ENCODE assay signal across 1 cellular context in the genomic region with DNA sequence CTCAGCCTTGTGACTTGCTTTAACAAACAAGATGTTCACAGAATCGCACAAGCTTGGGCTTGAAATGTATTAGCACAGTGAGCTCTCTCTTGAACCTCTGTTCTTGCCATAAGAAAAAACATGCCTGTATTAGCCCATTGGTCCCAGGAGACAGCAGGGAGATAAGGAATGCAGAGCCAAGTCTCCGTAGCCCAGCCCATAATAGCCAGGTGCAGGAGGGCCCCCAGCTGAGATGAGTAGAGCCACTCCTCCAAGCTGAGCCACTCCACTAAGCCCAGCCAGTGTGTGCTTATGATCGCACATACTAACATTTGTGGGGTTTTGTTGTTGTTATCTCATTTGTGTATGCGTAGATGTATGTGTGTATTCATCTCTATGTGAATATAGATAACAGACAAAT.
TF ChIP-seq lines count a peak whose summit lies in the region.

No MANE protein-coding gene starts in this region.

TF ChIP-seq in GM23338, 12 proteins besides CTCF, POLR2A, EP300 and RAD21 (continued from another document):
- TF ChIP-seq, protein P1, sequence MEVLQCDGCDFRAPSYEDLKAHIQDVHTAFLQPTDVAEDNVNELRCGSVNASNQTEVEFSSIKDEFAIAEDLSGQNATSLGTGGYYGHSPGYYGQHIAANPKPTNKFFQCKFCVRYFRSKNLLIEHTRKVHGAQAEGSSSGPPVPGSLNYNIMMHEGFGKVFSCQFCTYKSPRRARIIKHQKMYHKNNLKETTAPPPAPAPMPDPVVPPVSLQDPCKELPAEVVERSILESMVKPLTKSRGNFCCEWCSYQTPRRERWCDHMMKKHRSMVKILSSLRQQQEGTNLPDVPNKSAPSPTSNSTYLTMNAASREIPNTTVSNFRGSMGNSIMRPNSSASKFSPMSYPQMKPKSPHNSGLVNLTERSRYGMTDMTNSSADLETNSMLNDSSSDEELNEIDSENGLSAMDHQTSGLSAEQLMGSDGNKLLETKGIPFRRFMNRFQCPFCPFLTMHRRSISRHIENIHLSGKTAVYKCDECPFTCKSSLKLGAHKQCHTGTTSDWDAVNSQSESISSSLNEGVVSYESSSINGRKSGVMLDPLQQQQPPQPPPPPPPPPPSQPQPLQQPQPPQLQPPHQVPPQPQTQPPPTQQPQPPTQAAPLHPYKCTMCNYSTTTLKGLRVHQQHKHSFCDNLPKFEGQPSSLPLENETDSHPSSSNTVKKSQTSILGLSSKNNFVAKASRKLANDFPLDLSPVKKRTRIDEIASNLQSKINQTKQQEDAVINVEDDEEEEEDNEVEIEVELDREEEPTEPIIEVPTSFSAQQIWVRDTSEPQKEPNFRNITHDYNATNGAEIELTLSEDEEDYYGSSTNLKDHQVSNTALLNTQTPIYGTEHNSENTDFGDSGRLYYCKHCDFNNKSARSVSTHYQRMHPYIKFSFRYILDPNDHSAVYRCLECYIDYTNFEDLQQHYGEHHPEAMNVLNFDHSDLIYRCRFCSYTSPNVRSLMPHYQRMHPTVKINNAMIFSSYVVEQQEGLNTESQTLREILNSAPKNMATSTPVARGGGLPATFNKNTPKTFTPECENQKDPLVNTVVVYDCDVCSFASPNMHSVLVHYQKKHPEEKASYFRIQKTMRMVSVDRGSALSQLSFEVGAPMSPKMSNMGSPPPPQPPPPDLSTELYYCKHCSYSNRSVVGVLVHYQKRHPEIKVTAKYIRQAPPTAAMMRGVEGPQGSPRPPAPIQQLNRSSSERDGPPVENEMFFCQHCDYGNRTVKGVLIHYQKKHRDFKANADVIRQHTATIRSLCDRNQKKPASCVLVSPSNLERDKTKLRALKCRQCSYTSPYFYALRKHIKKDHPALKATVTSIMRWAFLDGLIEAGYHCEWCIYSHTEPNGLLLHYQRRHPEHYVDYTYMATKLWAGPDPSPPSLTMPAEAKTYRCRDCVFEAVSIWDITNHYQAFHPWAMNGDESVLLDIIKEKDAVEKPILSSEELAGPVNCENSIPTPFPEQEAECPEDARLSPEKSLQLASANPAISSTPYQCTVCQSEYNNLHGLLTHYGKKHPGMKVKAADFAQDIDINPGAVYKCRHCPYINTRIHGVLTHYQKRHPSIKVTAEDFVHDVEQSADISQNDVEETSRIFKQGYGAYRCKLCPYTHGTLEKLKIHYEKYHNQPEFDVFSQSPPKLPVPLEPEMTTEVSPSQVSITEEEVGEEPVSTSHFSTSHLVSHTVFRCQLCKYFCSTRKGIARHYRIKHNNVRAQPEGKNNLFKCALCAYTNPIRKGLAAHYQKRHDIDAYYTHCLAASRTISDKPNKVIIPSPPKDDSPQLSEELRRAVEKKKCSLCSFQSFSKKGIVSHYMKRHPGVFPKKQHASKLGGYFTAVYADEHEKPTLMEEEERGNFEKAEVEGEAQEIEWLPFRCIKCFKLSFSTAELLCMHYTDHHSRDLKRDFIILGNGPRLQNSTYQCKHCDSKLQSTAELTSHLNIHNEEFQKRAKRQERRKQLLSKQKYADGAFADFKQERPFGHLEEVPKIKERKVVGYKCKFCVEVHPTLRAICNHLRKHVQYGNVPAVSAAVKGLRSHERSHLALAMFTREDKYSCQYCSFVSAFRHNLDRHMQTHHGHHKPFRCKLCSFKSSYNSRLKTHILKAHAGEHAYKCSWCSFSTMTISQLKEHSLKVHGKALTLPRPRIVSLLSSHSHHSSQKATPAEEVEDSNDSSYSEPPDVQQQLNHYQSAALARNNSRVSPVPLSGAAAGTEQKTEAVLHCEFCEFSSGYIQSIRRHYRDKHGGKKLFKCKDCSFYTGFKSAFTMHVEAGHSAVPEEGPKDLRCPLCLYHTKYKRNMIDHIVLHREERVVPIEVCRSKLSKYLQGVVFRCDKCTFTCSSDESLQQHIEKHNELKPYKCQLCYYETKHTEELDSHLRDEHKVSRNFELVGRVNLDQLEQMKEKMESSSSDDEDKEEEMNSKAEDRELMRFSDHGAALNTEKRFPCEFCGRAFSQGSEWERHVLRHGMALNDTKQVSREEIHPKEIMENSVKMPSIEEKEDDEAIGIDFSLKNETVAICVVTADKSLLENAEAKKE (CRISPR knock-in tag; IDR thresholded peaks at IDR 0.05), result no peak
- no peak for TF ChIP-seq CREB1 (CRISPR knock-in tag; IDR thresholded peaks at IDR 0.05; ENCODE audit: low read depth)
TF ChIP-seq in GM23338: peak in this region for 1.
